Comparison of ENCODE assay signal across 9 cellular contexts in genomic region chr5:65117525-65117924, GRCh38.
"Had no signal": no experiment of that assay in that cellular context is flagged by ENCODE, and none has a peak within 500 bp of the region (broad histone marks: within the 10 kb centered on the region; RNA-seq: fewer than 3 reads in every experiment).

No MANE protein-coding gene starts in this region.

- H3K4me2 ChIP-seq: KMS-11 had no signal

- H3K4me3 ChIP-seq: GM23248, HAP-1 had no signal

- H3K9ac ChIP-seq: GM23248, KMS-11 had no signal

- DNase-seq: GM23248, GOT3, H7, IMR-90, KBM-7 had no signal

- H2AFZ ChIP-seq: GM23248 had no signal

- H3K4me1 ChIP-seq: HAP-1 had no signal

- H3K9me3 ChIP-seq: HAP-1 had no signal

- H3K36me3 ChIP-seq: HAP-1 had no signal

- ATAC-seq: HCT116 had no signal

- FAIRE-seq: HTR-8/SVneo had no signal

- H3K27ac ChIP-seq: GM23248, KMS-11 had no signal
